8 cellular contexts compared by ENCODE assay signal in the genomic region with DNA sequence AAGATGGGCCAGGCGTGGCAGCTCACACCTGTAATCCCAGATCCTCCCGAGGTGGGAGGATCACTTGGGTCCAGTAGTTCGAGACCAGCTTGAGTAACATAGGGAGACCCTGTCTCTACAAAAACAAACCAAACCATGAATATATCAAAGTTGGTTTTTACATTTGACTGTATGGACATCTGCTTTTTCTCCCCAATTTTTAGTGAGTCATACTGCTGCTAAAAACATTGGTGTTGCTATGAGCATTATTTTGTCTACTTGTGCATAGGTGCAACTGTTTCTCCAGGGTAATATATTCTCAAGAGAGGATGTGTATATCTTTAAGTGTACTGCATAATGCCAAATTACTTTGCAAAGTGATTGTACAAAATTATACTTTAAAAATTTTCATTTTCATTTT. TPM values are rescaled to one million over a fixed set of nuclear protein-coding genes. Genes with fewer than 3 reads are reported as not detected.
A peak's percentile ranks its signal among the peaks of the same experiment; 100 is the strongest.
DNase-seq lines count a peak whose midpoint lies in the region; ATAC-seq, FAIRE-seq and TF ChIP-seq lines count a peak whose summit lies in the region.

No MANE protein-coding gene starts in this region.

- H3K27ac ChIP-seq in upper lobe of right lung = peak overlapping the region; percentile 88

- H3K4me3 ChIP-seq in upper lobe of right lung = peak overlapping the region; percentile 96

- TF ChIP-seq CTCF in upper lobe of right lung (IDR thresholded peaks at IDR 0.05) = no peak

- H3K9me3 Mint-ChIP-seq in activated naive CD4-positive, alpha-beta T cell treated with anti-CD3 and anti-CD28 coated beads, Interleukin-2, amount 50 U/mL, for 24 hours = no peaks in the 10 kb centered on the region
- H3K9me3 Mint-ChIP-seq in activated naive CD8-positive, alpha-beta T cell (ENCODE audit: low read depth) = no peaks in the 10 kb centered on the region

- H3K9me3 ChIP-seq in upper lobe of right lung = no peaks in the 10 kb centered on the region

- TF ChIP-seq POLR2A in GM12891 (IDR thresholded peaks at IDR 0.05; ENCODE audit: low read depth, low read length) = no peak

- DNase-seq in activated naive CD4-positive, alpha-beta T cell treated with Interleukin-2 at 50 U/mL for 16 hours = no peak
- DNase-seq in medulla oblongata (ENCODE audit: extremely low spot score) = peak; percentile 4
- DNase-seq in upper lobe of right lung = no peak
- DNase-seq in GM12891 (ENCODE audit: insufficient read length, low spot score) = no peak
- DNase-seq in globus pallidus (ENCODE audit: low spot score) = no peak
- no peak for DNase-seq in T-helper 9 cell

- H3K4me3 Mint-ChIP-seq in activated naive CD4-positive, alpha-beta T cell treated with anti-CD3 and anti-CD28 coated beads, Interleukin-2, amount 50 U/mL, for 24 hours = peak overlapping the region; percentile 38
- peak overlapping the region; percentile 93 for H3K4me3 Mint-ChIP-seq in activated naive CD8-positive, alpha-beta T cell

- ATAC-seq in upper lobe of right lung = no peak

- intact Hi-C loops in upper lobe of right lung (cut with DNase I) = no loop called here

- H3K36me3 Mint-ChIP-seq in activated naive CD4-positive, alpha-beta T cell treated with anti-CD3 and anti-CD28 coated beads, Interleukin-2, amount 50 U/mL, for 24 hours = peaks cover 4% of the 10 kb centered on the region
- peaks cover 7% of the 10 kb centered on the region for H3K36me3 Mint-ChIP-seq in activated naive CD8-positive, alpha-beta T cell

- H3K4me1 ChIP-seq in upper lobe of right lung = peaks cover 30% of the 10 kb centered on the region

- peaks cover 19% of the 10 kb centered on the region for H3K4me1 Mint-ChIP-seq in activated naive CD4-positive, alpha-beta T cell treated with anti-CD3 and anti-CD28 coated beads, Interleukin-2, amount 50 U/mL, for 24 hours
- H3K4me1 Mint-ChIP-seq in activated naive CD8-positive, alpha-beta T cell (ENCODE audit: low read depth) = peaks cover 35% of the 10 kb centered on the region

- no peaks in the 10 kb centered on the region for H3K27me3 Mint-ChIP-seq in activated naive CD4-positive, alpha-beta T cell treated with anti-CD3 and anti-CD28 coated beads, Interleukin-2, amount 50 U/mL, for 24 hours
- no peaks in the 10 kb centered on the region for H3K27me3 Mint-ChIP-seq in activated naive CD8-positive, alpha-beta T cell

- H3K36me3 ChIP-seq in upper lobe of right lung = no peaks in the 10 kb centered on the region

- no peaks in the 10 kb centered on the region for H3K27me3 ChIP-seq in upper lobe of right lung

- H3K27ac Mint-ChIP-seq in activated naive CD4-positive, alpha-beta T cell treated with anti-CD3 and anti-CD28 coated beads, Interleukin-2, amount 50 U/mL, for 24 hours = no peak overlapping the region
- peak overlapping the region; percentile 56 for H3K27ac Mint-ChIP-seq in activated naive CD8-positive, alpha-beta T cell

- no peak for FAIRE-seq in GM12891 (lab: Jason Lieb, UNC)

TF ChIP-seq in GM12891, 5 proteins besides CTCF, POLR2A, EP300 and RAD21:
- TF ChIP-seq SPI1 (IDR thresholded peaks at IDR 0.05; ENCODE audit: low read depth, low read length) (no peak), POU2F2 (IDR thresholded peaks at IDR 0.05; ENCODE audit: low read depth, low read length) (no peak), POLR2AphosphoS5 (IDR thresholded peaks at IDR 0.05; ENCODE audit: low read depth, low read length) (no peak), TAF1 (IDR thresholded peaks at IDR 0.05; ENCODE audit: low read depth, low read length) (no peak), PAX5 (IDR thresholded peaks at IDR 0.05; ENCODE audit: insufficient read depth, low read length, severe bottlenecking) (no peak)

RNA-seq across cellular contexts. Expression of a gene that starts 0.8 kb away (rescaled TPM):
- 114 TPM for total RNA-seq in upper lobe of right lung
- polyA plus RNA-seq in GM12891 (2012; ENCODE audit: low read depth, missing spikeins) = 27.2 TPM
